8 cellular contexts compared by ENCODE assay signal in the genomic region with DNA sequence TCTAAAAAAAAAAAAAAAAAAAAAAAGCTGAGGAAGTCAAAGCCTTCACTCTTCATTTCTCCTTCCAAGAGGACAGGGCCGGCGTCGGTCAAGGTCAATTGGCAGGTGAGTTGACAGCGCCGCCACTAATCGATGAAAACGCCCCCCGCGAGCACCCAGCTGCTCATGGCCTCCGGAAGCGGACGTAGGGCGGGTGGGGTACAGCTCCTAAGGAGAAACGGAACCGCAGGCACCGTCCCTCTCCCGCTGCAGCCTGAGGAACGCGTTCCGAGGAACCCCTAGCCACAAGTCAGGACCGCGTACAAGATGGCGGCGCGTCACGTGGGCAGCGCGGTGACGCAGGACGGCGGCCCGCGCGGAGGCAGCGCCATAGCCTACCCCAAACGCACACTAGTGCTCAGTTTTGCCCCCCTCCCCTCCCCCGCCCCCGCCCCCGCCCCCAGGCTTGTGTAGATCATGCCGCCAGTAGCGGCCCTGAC. TPM values are rescaled to one million over a fixed set of nuclear protein-coding genes. Genes with fewer than 3 reads are reported as not detected.
DNase-seq lines count a peak whose midpoint lies in the region; ATAC-seq and TF ChIP-seq lines count a peak whose summit lies in the region.

A gene (plus strand): TSS at position 465 of the 479 bp plus-strand sequence. CDS start 16,045 bp downstream, outside the sequence.

- H3K4me1 Mint-ChIP-seq in GM23338 (peaks cover 27% of the 10 kb centered on the region), neural progenitor cell (peaks cover 17% of the 10 kb centered on the region)

- H3K4me1 ChIP-seq in GM23338 (ENCODE audit: insufficient read depth) (peaks cover 16% of the 10 kb centered on the region), neural progenitor cell (peaks cover 7% of the 10 kb centered on the region), stomach smooth muscle (ENCODE audit: control insufficient read depth, insufficient read depth, low read length) (peaks cover 12% of the 10 kb centered on the region)

- H3K27ac ChIP-seq in GM23338 (ENCODE audit: low read depth) (peak within 1 kb of the TSS; percentile 99), neural progenitor cell (peak within 1 kb of the TSS; percentile 93), stomach smooth muscle (ENCODE audit: low read length) (peak within 1 kb of the TSS; percentile 95)

- no peak for TF ChIP-seq CTCF in GM23338 (conservative IDR thresholded peaks at IDR 0.05; ENCODE audit: low read depth in 2 of 2)
- TF ChIP-seq CTCF in foreskin fibroblast (IDR thresholded peaks at IDR 0.05; ENCODE audit: low read depth, low read length) = no peak
- no peak for TF ChIP-seq CTCF in neural progenitor cell (IDR thresholded peaks at IDR 0.05)

- H3K36me3 Mint-ChIP-seq in GM23338 (ENCODE audit: low read depth) (peaks cover 9% of the 10 kb centered on the region; the same call in 1 of the 3 replicates), neural progenitor cell (peaks cover 10% of the 10 kb centered on the region)

- H3K4me3 ChIP-seq in GM23338 (peak within 1 kb of the TSS; percentile 74), foreskin fibroblast (ENCODE audit: low read depth in 1 of 2, low read length in 2 of 2) (peak within 1 kb of the TSS; percentile 94 to 96), neural progenitor cell (peak within 1 kb of the TSS; percentile 77), stomach smooth muscle (ENCODE audit: low read length in 2 of 2) (peak within 1 kb of the TSS; percentile 87 to 90)

- 0 out of 2 replicates have a peak, but pooled peaks cover 6% of the 10 kb centered on the region for H4K20me1 ChIP-seq in GM23338 (replicated peaks; ENCODE audit: insufficient read depth)
- peaks cover 7% of the 10 kb centered on the region for H4K20me1 ChIP-seq in neural progenitor cell (ENCODE audit: low read depth)

- ATAC-seq in GM23338 = peak; percentile 86

- peaks cover 12% of the 10 kb centered on the region for H3K27me3 Mint-ChIP-seq in GM23338 (ENCODE audit: insufficient read depth, low read depth, poor library complexity)
- no peaks in the 10 kb centered on the region for H3K27me3 Mint-ChIP-seq in neural progenitor cell (ENCODE audit: insufficient read depth, low read depth)

- peaks cover 2% of the 10 kb centered on the region; the same call in 1 of the 3 replicates for H3K9me3 Mint-ChIP-seq in GM23338
- H3K9me3 Mint-ChIP-seq in neural progenitor cell = peaks cover 3% of the 10 kb centered on the region

- H3K9me2 ChIP-seq in GM23338 (ENCODE audit: insufficient read depth) = no peaks in the 10 kb centered on the region

- H3K4me3 Mint-ChIP-seq in GM23338 (peak within 1 kb of the TSS; percentile 82), neural progenitor cell (peak within 1 kb of the TSS; percentile 97)

- H2AFZ ChIP-seq in GM23338 (peak within 1 kb of the TSS; percentile 86), neural progenitor cell (replicated peaks) (peak within 1 kb of the TSS; percentile 96)

- H3K27me3 ChIP-seq in GM23338 (ENCODE audit: insufficient read depth) (no peaks in the 10 kb centered on the region), neural progenitor cell (no peaks in the 10 kb centered on the region), stomach smooth muscle (ENCODE audit: control insufficient read depth in 1 of 2, insufficient read depth in 2 of 2, low read length in 2 of 2) (no peaks in the 10 kb centered on the region)

- H3K4me2 ChIP-seq in GM23338 (peak within 1 kb of the TSS; percentile 92), neural progenitor cell (peak within 1 kb of the TSS; percentile 89)

- DNase-seq in EH (ENCODE audit: low read depth) = peak; percentile 93
- DNase-seq in GM23338 (ENCODE audit: low spot score) = peak; percentile 93
- peak; percentile 98 for DNase-seq in LoVo (ENCODE audit: low spot score)
- peak; percentile 83 for DNase-seq in SHP77 treated with DMSO at 0.1 percent for 48 hours (lab: John Stamatoyannopoulos, UW)
- DNase-seq in activated gamma-delta T cell treated with Interleukin-2 at 50 U/mL for 16 hours = peak; percentile 85
- DNase-seq in foreskin fibroblast = peak; percentile 93 to 98
- peak; percentile 96 for DNase-seq in neural progenitor cell (ENCODE audit: low spot score)

- peaks cover 16% of the 10 kb centered on the region for H3F3A ChIP-seq in GM23338 (replicated peaks; ENCODE audit: low read depth)
- peaks cover 26% of the 10 kb centered on the region for H3F3A ChIP-seq in neural progenitor cell (ENCODE audit: low read depth)

- H3K9ac ChIP-seq in neural progenitor cell (peak within 1 kb of the TSS; percentile 54), stomach smooth muscle (ENCODE audit: low read length in 2 of 2) (peak within 1 kb of the TSS; percentile 92 to 96)

- H3K79me2 ChIP-seq in GM23338 (replicated peaks; ENCODE audit: insufficient read depth) (peaks cover 49% of the 10 kb centered on the region), neural progenitor cell (ENCODE audit: low read depth) (peaks cover 51% of the 10 kb centered on the region)

- H3K9me3 ChIP-seq in neural progenitor cell (ENCODE audit: low read depth) = no peaks in the 10 kb centered on the region
- no peaks in the 10 kb centered on the region for H3K9me3 ChIP-seq in stomach smooth muscle (ENCODE audit: control insufficient read depth in 2 of 2, low read length in 2 of 2)

- H3K36me3 ChIP-seq in GM23338 (ENCODE audit: insufficient read depth) = no peaks in the 10 kb centered on the region
- H3K36me3 ChIP-seq in neural progenitor cell = no peaks in the 10 kb centered on the region
- no peaks in the 10 kb centered on the region for H3K36me3 ChIP-seq in stomach smooth muscle (ENCODE audit: control insufficient read depth in 2 of 2, insufficient read depth in 2 of 2, low read length in 2 of 2)

- peak within 1 kb of the TSS; percentile 99 for H3K27ac Mint-ChIP-seq in GM23338
- peak within 1 kb of the TSS; percentile 94 for H3K27ac Mint-ChIP-seq in neural progenitor cell

TF ChIP-seq in GM23338, 12 proteins besides CTCF, POLR2A, EP300 and RAD21 (continues in another document):
- TF ChIP-seq, protein P1, sequence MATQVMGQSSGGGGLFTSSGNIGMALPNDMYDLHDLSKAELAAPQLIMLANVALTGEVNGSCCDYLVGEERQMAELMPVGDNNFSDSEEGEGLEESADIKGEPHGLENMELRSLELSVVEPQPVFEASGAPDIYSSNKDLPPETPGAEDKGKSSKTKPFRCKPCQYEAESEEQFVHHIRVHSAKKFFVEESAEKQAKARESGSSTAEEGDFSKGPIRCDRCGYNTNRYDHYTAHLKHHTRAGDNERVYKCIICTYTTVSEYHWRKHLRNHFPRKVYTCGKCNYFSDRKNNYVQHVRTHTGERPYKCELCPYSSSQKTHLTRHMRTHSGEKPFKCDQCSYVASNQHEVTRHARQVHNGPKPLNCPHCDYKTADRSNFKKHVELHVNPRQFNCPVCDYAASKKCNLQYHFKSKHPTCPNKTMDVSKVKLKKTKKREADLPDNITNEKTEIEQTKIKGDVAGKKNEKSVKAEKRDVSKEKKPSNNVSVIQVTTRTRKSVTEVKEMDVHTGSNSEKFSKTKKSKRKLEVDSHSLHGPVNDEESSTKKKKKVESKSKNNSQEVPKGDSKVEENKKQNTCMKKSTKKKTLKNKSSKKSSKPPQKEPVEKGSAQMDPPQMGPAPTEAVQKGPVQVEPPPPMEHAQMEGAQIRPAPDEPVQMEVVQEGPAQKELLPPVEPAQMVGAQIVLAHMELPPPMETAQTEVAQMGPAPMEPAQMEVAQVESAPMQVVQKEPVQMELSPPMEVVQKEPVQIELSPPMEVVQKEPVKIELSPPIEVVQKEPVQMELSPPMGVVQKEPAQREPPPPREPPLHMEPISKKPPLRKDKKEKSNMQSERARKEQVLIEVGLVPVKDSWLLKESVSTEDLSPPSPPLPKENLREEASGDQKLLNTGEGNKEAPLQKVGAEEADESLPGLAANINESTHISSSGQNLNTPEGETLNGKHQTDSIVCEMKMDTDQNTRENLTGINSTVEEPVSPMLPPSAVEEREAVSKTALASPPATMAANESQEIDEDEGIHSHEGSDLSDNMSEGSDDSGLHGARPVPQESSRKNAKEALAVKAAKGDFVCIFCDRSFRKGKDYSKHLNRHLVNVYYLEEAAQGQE (IDR thresholded peaks at IDR 0.05; ENCODE audit: unreplicated experiment) = no peak
- TF ChIP-seq EZH2 (IDR thresholded peaks at IDR 0.05; ENCODE audit: low read depth, unreplicated experiment) (no peak), ZNF331 (CRISPR knock-in tag; IDR thresholded peaks at IDR 0.05; ENCODE audit: low read depth) (no peak), EZH2phosphoT487 (IDR thresholded peaks at IDR 0.05; ENCODE audit: unreplicated experiment) (no peak), POLR2AphosphoS5 (IDR thresholded peaks at IDR 0.05; ENCODE audit: low read depth) (peak; percentile 96), NANOG (IDR thresholded peaks at IDR 0.05; ENCODE audit: borderline replicate concordance) (no peak), ZNF114 (CRISPR knock-in tag; IDR thresholded peaks at IDR 0.05) (no peak), JUNB (IDR thresholded peaks at IDR 0.05; ENCODE audit: unreplicated experiment) (no peak), CREB1 (CRISPR knock-in tag; IDR thresholded peaks at IDR 0.05; ENCODE audit: low read depth) (peak; percentile 93), STAT1 (IDR thresholded peaks at IDR 0.05; ENCODE audit: unreplicated experiment) (no peak)
- TF ChIP-seq, protein P2, sequence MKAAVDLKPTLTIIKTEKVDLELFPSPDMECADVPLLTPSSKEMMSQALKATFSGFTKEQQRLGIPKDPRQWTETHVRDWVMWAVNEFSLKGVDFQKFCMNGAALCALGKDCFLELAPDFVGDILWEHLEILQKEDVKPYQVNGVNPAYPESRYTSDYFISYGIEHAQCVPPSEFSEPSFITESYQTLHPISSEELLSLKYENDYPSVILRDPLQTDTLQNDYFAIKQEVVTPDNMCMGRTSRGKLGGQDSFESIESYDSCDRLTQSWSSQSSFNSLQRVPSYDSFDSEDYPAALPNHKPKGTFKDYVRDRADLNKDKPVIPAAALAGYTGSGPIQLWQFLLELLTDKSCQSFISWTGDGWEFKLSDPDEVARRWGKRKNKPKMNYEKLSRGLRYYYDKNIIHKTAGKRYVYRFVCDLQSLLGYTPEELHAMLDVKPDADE (IDR thresholded peaks at IDR 0.05) = peak; percentile 40; the same call in 1 of the 2 replicates

RNA-seq across cellular contexts. Expression of the gene that starts here (rescaled TPM):
- 17.5 and 20.4 TPM in 2 replicates for total RNA-seq in GM23338 (2014; rRNA removed; shearing (Covaris generic))
- polyA plus RNA-seq in GM23338 (2016; fragmentation: Nextera tagmentation; extraction: Ambion mirVana) = 21.2 and 22.7 TPM in 2 replicates
- total RNA-seq in neural progenitor cell (ENCODE audit: low replicate concordance) = 18.4 and 24.8 TPM in 2 replicates

Comparison
In these comparisons a context has a peak if more than half of its experiments do, and no peak if none do; other contexts are left out.
1. Peak in every context shown above with its lines: DNase-seq, ATAC-seq, H3K4me3 ChIP-seq and H3K27ac ChIP-seq.